In the genomic region with DNA sequence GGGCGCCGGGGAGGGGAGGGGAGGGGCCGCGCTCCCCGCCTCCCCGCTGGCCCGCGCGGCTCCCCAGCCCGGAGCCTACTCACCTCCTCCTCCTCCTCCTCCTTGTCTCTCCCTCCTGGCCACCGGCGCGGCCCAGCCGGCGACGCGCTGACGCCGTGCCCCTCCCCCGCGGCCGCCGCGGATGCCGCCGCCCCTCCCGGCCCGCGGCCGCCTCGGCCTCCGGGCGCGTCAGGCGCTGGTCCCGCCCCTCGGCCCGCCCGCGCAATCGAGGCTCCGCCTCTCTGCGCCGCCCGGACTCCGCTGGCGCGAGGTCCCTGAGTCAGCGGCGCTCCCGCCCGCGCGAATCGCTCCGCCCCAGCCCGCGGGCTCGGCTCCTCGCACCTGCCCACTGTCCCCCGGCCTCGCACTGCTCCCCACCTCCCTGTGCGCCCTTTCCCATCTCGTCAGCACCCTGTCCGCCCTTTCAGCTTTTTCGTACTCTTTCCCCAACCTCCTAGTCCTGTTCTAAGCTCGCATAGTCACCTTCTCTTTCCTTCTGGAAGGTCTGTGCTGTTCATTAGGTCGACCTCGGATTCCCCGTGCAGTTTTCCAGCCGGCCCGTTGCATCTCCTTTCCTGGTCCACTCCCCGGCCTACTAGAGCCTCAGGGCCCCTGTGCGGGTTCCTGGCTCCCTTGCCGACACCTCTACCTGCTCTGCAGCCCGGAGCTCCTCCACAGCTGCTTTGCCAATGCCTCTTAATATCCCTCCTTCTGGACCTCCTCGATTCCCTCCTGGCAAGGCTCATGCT, we compare ENCODE assay signal across 8 cellular contexts.
DNase-seq lines count a peak whose midpoint lies in the region; ATAC-seq and TF ChIP-seq lines count a peak whose summit lies in the region.

No MANE protein-coding gene starts in this region.

- peak; percentile 2 for TF ChIP-seq RAD21 in IMR-90 (IDR thresholded peaks at IDR 0.05; ENCODE audit: low read length)

- peak overlapping the region; percentile 47; the same call in 1 of the 2 replicates for H2BK20ac ChIP-seq in IMR-90 (ENCODE audit: low read depth, low read length)

- H3K27ac ChIP-seq in IMR-90 (ENCODE audit: insufficient read depth, low read length) = no peak overlapping the region; the same call in 1 of the 2 replicates
- peak overlapping the region; percentile 75 for H3K27ac ChIP-seq in muscle layer of duodenum (ENCODE audit: low read length)

- no peak overlapping the region for H4K5ac ChIP-seq in IMR-90 (ENCODE audit: low read depth, low read length)

- H3K27ac Mint-ChIP-seq in activated T-cell treated with anti-CD3 and anti-CD28 coated beads, Interleukin-2, amount 50 U/mL, for 24 hours = peak overlapping the region; percentile 92

- H3K27me3 ChIP-seq in IMR-90 (ENCODE audit: control insufficient read depth, insufficient read depth, low read length) = no peaks in the 10 kb centered on the region
- H3K27me3 ChIP-seq in muscle layer of duodenum (ENCODE audit: low read depth, low read length) = no peaks in the 10 kb centered on the region

- in situ Hi-C loops in IMR-90 (cut with MboI; ENCODE audit: low sequenced_read_pairs) = loop anchor here (10.0 kb wide), 1 partner anchor 182 kb away; no protein-coding TSS in a partner anchor

- H3K4me3 Mint-ChIP-seq in activated T-cell treated with anti-CD3 and anti-CD28 coated beads, Interleukin-2, amount 50 U/mL, for 24 hours = peak overlapping the region; percentile 77

- TF ChIP-seq POLR2A in IMR-90 (IDR thresholded peaks at IDR 0.05; ENCODE audit: low read depth, low read length) = peak; percentile 63; the same call in 1 of the 2 replicates

- no peak overlapping the region for H2AK5ac ChIP-seq in IMR-90 (ENCODE audit: low read depth, low read length)

- 4% methylated on average over 44 of the region's 77 CpGs; no CpG with 5 or more reads in 1 of the 2 experiments for WGBS in IMR-90 (ENCODE audit: extremely low coverage in 2 of 2, insufficient read length in 1 of 2), 2 experiments

- no peaks in the 10 kb centered on the region for H3K4me1 ChIP-seq in IMR-90 (ENCODE audit: control insufficient read depth, insufficient read depth, low read length)
- H3K4me1 ChIP-seq in muscle layer of duodenum (ENCODE audit: control insufficient read depth in 1 of 2, insufficient read depth in 2 of 2, low read length in 2 of 2) = peaks cover 5 to 12% of the 10 kb centered on the region in 2 donors

- H2BK15ac ChIP-seq in IMR-90 (ENCODE audit: low read depth, low read length) = peak overlapping the region; percentile 40; the same call in 1 of the 3 replicates

- CTCF ChIA-PET in IMR-90 (lab: Yijun Ruan, JAX) = no interaction called here

- H3K27me3 Mint-ChIP-seq in activated T-cell treated with anti-CD3 and anti-CD28 coated beads, Interleukin-2, amount 50 U/mL, for 24 hours = no peaks in the 10 kb centered on the region

- H3K36me3 ChIP-seq in IMR-90 (ENCODE audit: control insufficient read depth, insufficient read depth, low read length) (no peaks in the 10 kb centered on the region), muscle layer of duodenum (ENCODE audit: control insufficient read depth in 1 of 2, insufficient read depth in 2 of 2, low read length in 2 of 2) (no peaks in the 10 kb centered on the region)

- peak overlapping the region; percentile 65 for H3K9ac ChIP-seq in IMR-90 (ENCODE audit: low read depth, low read length)

- no peak overlapping the region for H2AK9ac ChIP-seq in IMR-90 (replicated peaks; ENCODE audit: low read depth, low read length, poor library complexity)

- H3K4me3 ChIP-seq in IMR-90 (ENCODE audit: insufficient read depth, low read depth, low read length) (peak overlapping the region; percentile 87), muscle layer of duodenum (ENCODE audit: low read depth in 1 of 2, low read length in 2 of 2) (peak overlapping the region; percentile 68 to 75)

- dilution Hi-C loops in IMR-90 (cut with HindIII; ENCODE audit: low sequenced_read_pairs, unreplicated experiment) = no loop called here

- intact Hi-C loops in IMR-90 (cut with micrococcal nuclease) = loop anchor here (2.0 to 5.0 kb wide), 7 partner anchors 60 to 820 kb away; no protein-coding TSS in a partner anchor

- peak overlapping the region; percentile 94 for H2AFZ ChIP-seq in IMR-90 (replicated peaks; ENCODE audit: low read length, poor library complexity)

- H3K9me3 ChIP-seq in IMR-90 (ENCODE audit: control insufficient read depth, insufficient read depth, low read length) = no peaks in the 10 kb centered on the region
- no peaks in the 10 kb centered on the region for H3K9me3 ChIP-seq in muscle layer of duodenum (ENCODE audit: control insufficient read depth in 1 of 2, low read length in 2 of 2)

- POLR2A ChIA-PET in IMR-90 (lab: Charles Lee; ENCODE audit: unreplicated experiment) = interaction anchor here (0.6 kb wide), 1 partner anchor 41 kb away, joined by 3 read pairs; no protein-coding TSS in a partner anchor

- peak; percentile 88 for ATAC-seq in GM21576 (IDR thresholded peaks at IDR 0.05; ENCODE audit: unreplicated experiment)
- ATAC-seq in IMR-90 (ENCODE audit: low read depth) = peak; percentile 96
- ATAC-seq in esophagus mucosa = peak; percentile 98

- H4K8ac ChIP-seq in IMR-90 (ENCODE audit: low read depth in 2 of 2, low read length in 2 of 2) = peak overlapping the region; percentile 29 to 88; a peak in 3 of 4 replicates

- peak overlapping the region; percentile 93 for H3K4me2 ChIP-seq in IMR-90 (ENCODE audit: low read depth, low read length)

- peak overlapping the region; percentile 83 for H2BK120ac ChIP-seq in IMR-90 (ENCODE audit: low read depth, low read length)

- DNase-seq in DMS53 (lab: John Stamatoyannopoulos, UW) = peak; percentile 84
- peak; percentile 83 for DNase-seq in IMR-90
- DNase-seq in OCI-M2 (lab: John Stamatoyannopoulos, UW; ENCODE audit: unreplicated experiment) = peak; percentile 57
- peak; percentile 95 for DNase-seq in activated T-cell treated with anti-CD3 and anti-CD28 coated beads, Interleukin-2, amount 50 U/mL, for 24 hours
- DNase-seq in stimulated activated CD8-positive, alpha-beta memory T cell treated with anti-CD3 and anti-CD28 coated beads, Interleukin-7, amount 100 ng/mL, for 24 hours (ENCODE audit: low read depth) = peak; percentile 62

- H3K18ac ChIP-seq in IMR-90 (ENCODE audit: low read depth, low read length) = peak overlapping the region; percentile 51; the same call in 1 of the 2 replicates

- no peak overlapping the region for H3K56ac ChIP-seq in IMR-90 (ENCODE audit: extremely low read depth, insufficient read depth, low read length)

- no peaks in the 10 kb centered on the region for H4K20me1 ChIP-seq in IMR-90 (ENCODE audit: insufficient read depth, low read length)

- no peak for TF ChIP-seq CTCF in IMR-90 (conservative IDR thresholded peaks at IDR 0.05; ENCODE audit: low read depth, low read length)

- H3K79me1 ChIP-seq in IMR-90 (ENCODE audit: low read depth in 1 of 2, low read length in 2 of 2) = peaks cover 14 to 19% of the 10 kb centered on the region in 2 experiments

- peaks cover 26% of the 10 kb centered on the region for H3K36me3 Mint-ChIP-seq in activated T-cell treated with anti-CD3 and anti-CD28 coated beads, Interleukin-2, amount 50 U/mL, for 24 hours (ENCODE audit: low read depth)

- H3K4me1 Mint-ChIP-seq in activated T-cell treated with anti-CD3 and anti-CD28 coated beads, Interleukin-2, amount 50 U/mL, for 24 hours (ENCODE audit: low read depth) = peaks cover 43% of the 10 kb centered on the region

- 0 out of 2 replicates have a peak overlapping the region, but pooled peaks have one; percentile 7 for H3K14ac ChIP-seq in IMR-90 (replicated peaks; ENCODE audit: low read depth, low read length)

- 0 out of 2 replicates have a peak overlapping the region, but pooled peaks have one; percentile 0 for H3K23ac ChIP-seq in IMR-90 (ENCODE audit: low read depth, low read length)

- no TSS peak for BruUV-seq in IMR-90 (replicated peaks; lab: Mats Ljungman, UMichigan)

- H4K91ac ChIP-seq in IMR-90 (ENCODE audit: insufficient read depth, low read depth, low read length) = peak overlapping the region; percentile 63

- peak overlapping the region; percentile 42; the same call in 1 of the 2 replicates for H3K4ac ChIP-seq in IMR-90 (ENCODE audit: low read depth, low read length)

- no peaks in the 10 kb centered on the region for H3K9me1 ChIP-seq in IMR-90 (ENCODE audit: insufficient read depth, low read length)

- H3K9me3 Mint-ChIP-seq in activated T-cell treated with anti-CD3 and anti-CD28 coated beads, Interleukin-2, amount 50 U/mL, for 24 hours = peaks cover 4% of the 10 kb centered on the region

- H2BK5ac ChIP-seq in IMR-90 (ENCODE audit: low read depth, low read length, poor library complexity, severe bottlenecking) = peak overlapping the region; percentile 35

TF ChIP-seq in IMR-90, 13 proteins besides CTCF, POLR2A, EP300 and RAD21:
- TF ChIP-seq MAZ (IDR thresholded peaks at IDR 0.05; ENCODE audit: borderline replicate concordance, low read depth, low read length) = peak; percentile 98
- peak; percentile 17; the same call in 1 of the 2 replicates for TF ChIP-seq MAFK (IDR thresholded peaks at IDR 0.05; ENCODE audit: low read depth, low read length)
- TF ChIP-seq RFX5 (IDR thresholded peaks at IDR 0.05; ENCODE audit: low read depth, low read length) = no peak
